In genomic region chr2:28639092-28639691, GRCh38 we compare ENCODE assay signal across 17 cellular contexts.
"Had no signal": no experiment of that assay in that cellular context is flagged by ENCODE, and none has a peak within 500 bp of the region (broad histone marks: within the 10 kb centered on the region; RNA-seq: fewer than 3 reads in every experiment).

No MANE protein-coding gene starts in this region.

- DNase-seq: activated CD4-positive, alpha-beta T cell treated with anti-CD3 and anti-CD28 coated beads, Interleukin-2, amount 50 U/mL, for 1 hour; activated CD8-positive, alpha-beta memory T cell treated with anti-CD3 and anti-CD28 coated beads for 24 hours; activated naive CD4-positive, alpha-beta T cell treated with Interleukin-2 at 50 U/mL for 16 hours; caudate nucleus; esophagus squamous epithelium; hippocampal formation; kidney; left lung; mesenchymal stem cell; posterior cingulate gyrus; retina; stimulated activated CD4-positive, alpha-beta T cell treated with anti-CD3 and anti-CD28 coated beads, Interleukin-2, amount 100 ng/mL, for 48 hours; stimulated activated naive CD4-positive, alpha-beta T cell treated with Interleukin-2 at 50 U/mL for 16 hours; T1000; upper lobe of right lung had no signal

- H3K27me3 Mint-ChIP-seq: activated T-helper 17 cell treated with anti-CD3 and anti-CD28 coated beads, Interleukin-2, amount 50 U/mL, for 72 hours had no signal

- H3K9me3 ChIP-seq: esophagus squamous epithelium, left lung, upper lobe of right lung had no signal

- ATAC-seq: left lung, upper lobe of right lung had no signal

- H3K36me3 ChIP-seq: esophagus squamous epithelium, left lung, upper lobe of right lung had no signal

- H3K4me3 ChIP-seq: esophagus squamous epithelium, left lung, upper lobe of right lung had no signal

- H3K4me3 Mint-ChIP-seq: activated T-helper 17 cell treated with anti-CD3 and anti-CD28 coated beads, Interleukin-2, amount 50 U/mL, for 72 hours; natural killer cell treated with Interleukin-12 subunit alpha and Interleukin-12 subunit beta and Interleukin-15 and Interleukin-18, amount 100 ng/mL, for 72 hours had no signal

- H3K27ac ChIP-seq: left lung, upper lobe of right lung had no signal

- H3K36me3 Mint-ChIP-seq: natural killer cell treated with Interleukin-12 subunit alpha and Interleukin-12 subunit beta and Interleukin-15 and Interleukin-18, amount 100 ng/mL, for 72 hours had no signal

- H3K27me3 ChIP-seq: esophagus squamous epithelium, left lung, upper lobe of right lung had no signal

- H3K9me3 Mint-ChIP-seq: activated T-helper 17 cell treated with anti-CD3 and anti-CD28 coated beads, Interleukin-2, amount 50 U/mL, for 72 hours; natural killer cell treated with Interleukin-12 subunit alpha and Interleukin-12 subunit beta and Interleukin-15 and Interleukin-18, amount 100 ng/mL, for 72 hours had no signal
